ENCODE assay signal across 13 cellular contexts in genomic region chr5:157076558-157076957, GRCh38. TPM values are rescaled to one million over a fixed set of nuclear protein-coding genes. Genes with fewer than 3 reads are reported as not detected.
DNase-seq lines count a peak whose midpoint lies in the region; ATAC-seq, FAIRE-seq and TF ChIP-seq lines count a peak whose summit lies in the region.
"Had no signal": no experiment of that assay in that cellular context is flagged by ENCODE, and none has a peak within 500 bp of the region (broad histone marks: within the 10 kb centered on the region; RNA-seq: fewer than 3 reads in every experiment).

No MANE protein-coding gene starts in this region.

- H3K27ac ChIP-seq in HepG2 (ENCODE audit: extremely low read length, insufficient read depth, low read length) (no peak overlapping the region), right lobe of liver (no peak overlapping the region), PC-9 (no peak overlapping the region), aorta (ENCODE audit: low read depth in 1 of 2, low read length in 2 of 2) (no peak overlapping the region), smooth muscle cell (ENCODE audit: low read depth) (no peak overlapping the region)
- H3K27ac ChIP-seq: gastrocnemius medialis had no signal

- H3K27me3 ChIP-seq in HepG2 (ENCODE audit: control insufficient read depth in 1 of 2, insufficient read depth in 2 of 2, low read length in 2 of 2) (no peaks in the 10 kb centered on the region), right lobe of liver (no peaks in the 10 kb centered on the region), PC-9 (ENCODE audit: insufficient read depth, low read depth) (no peaks in the 10 kb centered on the region), aorta (ENCODE audit: control insufficient read depth in 1 of 2, insufficient read depth in 2 of 2, low read length in 1 of 2) (no peaks in the 10 kb centered on the region), smooth muscle cell (ENCODE audit: low read depth) (no peaks in the 10 kb centered on the region)
- H3K27me3 ChIP-seq: gastrocnemius medialis had no signal

- H3K4me1 ChIP-seq in HepG2 (ENCODE audit: insufficient read depth, low read length) (peaks cover 16% of the 10 kb centered on the region), right lobe of liver (no peaks in the 10 kb centered on the region), PC-9 (replicated peaks; ENCODE audit: insufficient read depth) (peaks cover 19% of the 10 kb centered on the region), aorta (ENCODE audit: control insufficient read depth in 1 of 2, insufficient read depth in 2 of 2, low read length in 2 of 2) (peaks cover 0 to 3% of the 10 kb centered on the region in 2 donors), smooth muscle cell (ENCODE audit: low read depth) (no peaks in the 10 kb centered on the region)
- H3K4me1 ChIP-seq: gastrocnemius medialis had no signal

- no peak for DNase-seq in HepG2 (ENCODE audit: low spot score)
- DNase-seq in right lobe of liver = no peak
- DNase-seq in PC-9 = peak in 1 of 2 experiments; percentile 9
- DNase-seq in fibroblast of gingiva (ENCODE audit: low read depth) = peak; percentile 73
- DNase-seq in aorta = no peak
- no peak for DNase-seq in left colon
- no peak for DNase-seq in stimulated activated CD4-positive, alpha-beta T cell treated with anti-CD3 and anti-CD28 coated beads, Interleukin-1b, Interleukin-23, amount 100 ng/mL, for 48 hours
- no peak for DNase-seq in smooth muscle cell (lab: John Stamatoyannopoulos, UW; ENCODE audit: unreplicated experiment)
- DNase-seq: Caco-2, gastrocnemius medialis, NCI-H510A treated with DMSO at 0.1 percent for 48 hours had no signal

- ATAC-seq in HepG2 (no peak), right lobe of liver (no peak), aorta (ENCODE audit: low FRiP score) (peak; percentile 59), left colon (no peak)
- ATAC-seq: K562 had no signal

- in situ Hi-C loops in HepG2 (cut with HindIII; ENCODE audit: extremely low pct_ligation_motif_present, low pct_unique_long_range_greater_than_20kb) = no loop called here

- CTCF ChIA-PET in HepG2 (lab: Yijun Ruan, JAX; ENCODE audit: low intra/inter-chr PET ratio, low total read pairs) = no interaction called here
- CTCF ChIA-PET in PC-9 (lab: Charles Lee) = interaction anchor here (0.6 kb wide), 1 partner anchor 48 kb away, joined by 7 read pairs; no protein-coding TSS in a partner anchor

- TF ChIP-seq EP300 in HepG2 (IDR thresholded peaks at IDR 0.05; ENCODE audit: low read depth in 2 of 2, low read length in 2 of 2) = no peak
- TF ChIP-seq EP300 in HepG2 (CRISPR knock-in tag; IDR thresholded peaks at IDR 0.05; ENCODE audit: borderline replicate concordance) = no peak

- H3K9me3 ChIP-seq in HepG2 (ENCODE audit: low read length) (no peaks in the 10 kb centered on the region), right lobe of liver (no peaks in the 10 kb centered on the region), PC-9 (ENCODE audit: insufficient read depth, low read depth) (no peaks in the 10 kb centered on the region), aorta (ENCODE audit: control insufficient read depth, low read length) (no peaks in the 10 kb centered on the region), smooth muscle cell (replicated peaks; ENCODE audit: low read depth) (no peaks in the 10 kb centered on the region)
- H3K9me3 ChIP-seq: Caco-2, gastrocnemius medialis had no signal

- no peaks in the 10 kb centered on the region for H3K36me3 ChIP-seq in HepG2 (replicated peaks in 1 of 2; ENCODE audit: control insufficient read depth in 1 of 2, insufficient read depth in 2 of 2, low read length in 2 of 2)
- H3K36me3 ChIP-seq in right lobe of liver = no peaks in the 10 kb centered on the region
- H3K36me3 ChIP-seq in PC-9 (ENCODE audit: low read depth) = no peaks in the 10 kb centered on the region
- no peaks in the 10 kb centered on the region for H3K36me3 ChIP-seq in aorta (ENCODE audit: control insufficient read depth in 1 of 2, insufficient read depth in 2 of 2, low read length in 1 of 2)
- H3K36me3 ChIP-seq in smooth muscle cell (ENCODE audit: low read depth) = no peaks in the 10 kb centered on the region
- H3K36me3 ChIP-seq: gastrocnemius medialis had no signal

- 55% methylated on average over 4 of the region's 4 CpGs for WGBS in HepG2 (ENCODE audit: low lambda C conversion rate)
- 44% methylated on average over 4 of the region's 4 CpGs for WGBS in right lobe of liver (ENCODE audit: insufficient coverage, low coverage, low lambda C conversion rate, missing lambda C conversion rate)
- 23 to 24% methylated on average over 4 of the region's 4 CpGs for WGBS in aorta, 2 donors
- 44% methylated on average over 4 of the region's 4 CpGs for WGBS in smooth muscle cell (ENCODE audit: low lambda C conversion rate)

- H3K4me3 ChIP-seq in HepG2 (replicated peaks in 1 of 3; ENCODE audit: insufficient read depth in 1 of 3, low read depth in 2 of 3, low read length in 3 of 3) (no peak overlapping the region), right lobe of liver (no peak overlapping the region), PC-9 (no peak overlapping the region), aorta (ENCODE audit: low read length in 2 of 2) (no peak overlapping the region), smooth muscle cell (no peak overlapping the region)
- H3K4me3 ChIP-seq: gastrocnemius medialis, K562, lung had no signal

- TF ChIP-seq POLR2A in HepG2 (IDR thresholded peaks at IDR 0.05; ENCODE audit: insufficient read depth in 1 of 2, low read depth in 2 of 2, low read length in 2 of 2) = no peak
- TF ChIP-seq POLR2A in right lobe of liver (IDR thresholded peaks at IDR 0.05) = no peak

- no peak overlapping the region for H2AFZ ChIP-seq in HepG2 (ENCODE audit: low read length)
- 0 out of 2 replicates have a peak overlapping the region, but pooled peaks have one; percentile 58 for H2AFZ ChIP-seq in PC-9
- no peak overlapping the region for H2AFZ ChIP-seq in smooth muscle cell (ENCODE audit: low read depth)

- H3K4me2 ChIP-seq in HepG2 (ENCODE audit: low read depth, low read length) (no peak overlapping the region), PC-9 (peak overlapping the region; percentile 45; the same call in 1 of the 2 replicates), smooth muscle cell (no peak overlapping the region)

- no peak for FAIRE-seq in HepG2 (lab: Jason Lieb, UNC)
- FAIRE-seq: K562 had no signal

- H3F3A ChIP-seq in PC-9 (ENCODE audit: insufficient read depth, low read depth) (0 out of 2 replicates have a peak, but pooled peaks cover 4% of the 10 kb centered on the region), smooth muscle cell (ENCODE audit: low read depth) (no peaks in the 10 kb centered on the region)

- BruUV-seq in HepG2 (replicated peaks; lab: Mats Ljungman, UMichigan) = no TSS peak
- BruUV-seq in PC-9 (replicated peaks; lab: Mats Ljungman, UMichigan) = no TSS peak

- H3K79me2 ChIP-seq in HepG2 (ENCODE audit: insufficient read depth, low read length) (no peaks in the 10 kb centered on the region), PC-9 (ENCODE audit: low read depth) (no peaks in the 10 kb centered on the region), smooth muscle cell (ENCODE audit: low read depth) (no peaks in the 10 kb centered on the region)

- POLR2A ChIA-PET in HepG2 (lab: Yijun Ruan, JAX) = no interaction called here
- POLR2A ChIA-PET in PC-9 (lab: Charles Lee; ENCODE audit: unreplicated experiment) = no interaction called here

- TF ChIP-seq RAD21 in HepG2 (CRISPR knock-in tag; IDR thresholded peaks at IDR 0.05) = no peak

- H3K9ac ChIP-seq in HepG2 (ENCODE audit: insufficient read depth, low read depth, low read length) = no peak overlapping the region
- H3K9ac ChIP-seq in smooth muscle cell (ENCODE audit: low read depth) = no peak overlapping the region

- intact Hi-C loops in HepG2 (cut with micrococcal nuclease; ENCODE audit: unreplicated experiment) (no loop called here), right lobe of liver (cut with DNase I) (no loop called here), PC-9 (cut with micrococcal nuclease; ENCODE audit: unreplicated experiment) (no loop called here), aorta (cut with DNase I) (no loop called here), left colon (cut with DNase I, micrococcal nuclease) (no loop called here)

- no peaks in the 10 kb centered on the region for H4K20me1 ChIP-seq in HepG2 (ENCODE audit: insufficient read depth, low read length)
- no peaks in the 10 kb centered on the region for H4K20me1 ChIP-seq in PC-9 (ENCODE audit: insufficient read depth)
- H4K20me1 ChIP-seq in smooth muscle cell (ENCODE audit: low read depth) = no peaks in the 10 kb centered on the region

- TF ChIP-seq CTCF in HepG2 (CRISPR knock-in tag; IDR thresholded peaks at IDR 0.05) = no peak
- no peak for TF ChIP-seq CTCF in right lobe of liver (IDR thresholded peaks at IDR 0.05)
- no peak for TF ChIP-seq CTCF in PC-9 (conservative IDR thresholded peaks at IDR 0.05)
- TF ChIP-seq CTCF in smooth muscle cell (IDR thresholded peaks at IDR 0.05; ENCODE audit: borderline replicate concordance, insufficient read depth, poor library complexity, severe bottlenecking) = no peak

- H3K9me2 ChIP-seq in PC-9 (ENCODE audit: insufficient read depth) = no peaks in the 10 kb centered on the region

RNA-seq across cellular contexts. Expression of gene HAVCR1, which starts 17.6 kb away (rescaled TPM):
- 0.77 and 0.93 TPM in 2 replicates for total RNA-seq in HepG2 (2016; rRNA removed; fragmentation: Illumina TruSeq; extraction: Trizol)
- 0.30 and 0.62 TPM in 2 replicates for total RNA-seq in HepG2 (2016; cell fraction: cytosol; rRNA removed; fragmentation: Illumina TruSeq; extraction: Trizol; ENCODE audit: low read depth)
- total RNA-seq in HepG2 (2016; cell fraction: insoluble cytoplasmic fraction; rRNA removed; fragmentation: Illumina TruSeq; extraction: Trizol) = 0.62 and 1.00 TPM in 2 replicates
- total RNA-seq in HepG2 (2016; cell fraction: membrane; rRNA removed; fragmentation: Illumina TruSeq; extraction: Trizol) = 0.10 and 0.83 TPM in 2 replicates
- total RNA-seq in HepG2 (2016; cell fraction: nucleus; rRNA removed; fragmentation: Illumina TruSeq; extraction: Trizol) = 1.2 TPM in 2 replicates
- 12.3 and 14.1 TPM in 2 replicates for polyA plus RNA-seq in HepG2 (2011; rRNA removed)
- 8.6 and 13.6 TPM in 2 replicates for polyA plus RNA-seq in HepG2 (2011; cell fraction: cytosol; rRNA removed)
- polyA plus RNA-seq in HepG2 (2011; cell fraction: nucleus; rRNA removed) = 7.1 and 8.7 TPM in 2 replicates
- polyA plus RNA-seq in HepG2 (2012) = 3.6 and 4.1 TPM in 2 replicates
- 0.14 TPM in 1 of 2 replicates, not detected in the other for polyA plus RNA-seq in HepG2 (2016; cell fraction: cytosol; fragmentation: Illumina TruSeq; extraction: Trizol; ENCODE audit: low read depth)
- 0.26 and 0.29 TPM in 2 replicates for polyA plus RNA-seq in HepG2 (2016; cell fraction: insoluble cytoplasmic fraction; fragmentation: Illumina TruSeq; extraction: Trizol; ENCODE audit: low read depth)
- not detected in 2 replicates for polyA plus RNA-seq in HepG2 (2016; cell fraction: membrane; fragmentation: Illumina TruSeq; extraction: Trizol; ENCODE audit: low read depth)
- polyA plus RNA-seq in HepG2 (2016; cell fraction: nucleus; fragmentation: Illumina TruSeq; extraction: Trizol; ENCODE audit: insufficient read depth, low read depth) = 1.1 TPM in 1 of 2 replicates, not detected in the other
- polyA minus RNA-seq in HepG2 (2011; rRNA and poly(A)+ RNA removed; ENCODE audit: low replicate concordance) = 0.26 and 32.4 TPM in 2 replicates
- polyA minus RNA-seq in HepG2 (2011; cell fraction: cytosol; rRNA and poly(A)+ RNA removed) = 9.6 and 11.2 TPM in 2 replicates
- 15.2 and 22.1 TPM in 2 replicates for polyA minus RNA-seq in HepG2 (2011; cell fraction: nucleus; rRNA and poly(A)+ RNA removed)
- total RNA-seq in right lobe of liver = under 1 TPM in 3 of 6 experiments, not detected in 3; 0.25 to 0.78 (median 0.42) TPM
- total RNA-seq in PC-9 (2021) = not detected in 2 replicates
- total RNA-seq in aorta = 1 to 10 TPM; 1.0 to 1.8 TPM
- not detected for polyA plus RNA-seq in aorta
- 10 to 100 TPM in 1 of 2 donors, 1 to 10 TPM in 1; 3.9 to 16.3 TPM for total RNA-seq in left colon
- total RNA-seq in smooth muscle cell = 0.72 TPM in 1 of 2 replicates, not detected in the other
- polyA plus RNA-seq in smooth muscle cell = not detected in 2 replicates
- total RNA-seq: gastrocnemius medialis, K562 had no signal

RNA-seq across cellular contexts. Expression of gene HAVCR2, which starts 32.3 kb away (rescaled TPM):
- total RNA-seq in HepG2 (2016; rRNA removed; fragmentation: Illumina TruSeq; extraction: Trizol) = 0.07 TPM in 1 of 2 replicates, not detected in the other
- not detected in 2 replicates for total RNA-seq in HepG2 (2016; cell fraction: cytosol; rRNA removed; fragmentation: Illumina TruSeq; extraction: Trizol; ENCODE audit: low read depth)
- total RNA-seq in HepG2 (2016; cell fraction: insoluble cytoplasmic fraction; rRNA removed; fragmentation: Illumina TruSeq; extraction: Trizol) = not detected in 2 replicates
- not detected in 2 replicates for total RNA-seq in HepG2 (2016; cell fraction: membrane; rRNA removed; fragmentation: Illumina TruSeq; extraction: Trizol)
- total RNA-seq in HepG2 (2016; cell fraction: nucleus; rRNA removed; fragmentation: Illumina TruSeq; extraction: Trizol) = 0.13 TPM in 1 of 2 replicates, not detected in the other
- 0.16 and 1.4 TPM in 2 replicates for polyA plus RNA-seq in HepG2 (2011; rRNA removed)
- polyA plus RNA-seq in HepG2 (2011; cell fraction: cytosol; rRNA removed) = 0.23 and 0.74 TPM in 2 replicates
- 0.13 and 1.2 TPM in 2 replicates for polyA plus RNA-seq in HepG2 (2011; cell fraction: nucleus; rRNA removed)
- 0.48 and 0.51 TPM in 2 replicates for polyA plus RNA-seq in HepG2 (2012)
- not detected in 2 replicates for polyA plus RNA-seq in HepG2 (2016; cell fraction: cytosol; fragmentation: Illumina TruSeq; extraction: Trizol; ENCODE audit: low read depth)
- 0.08 and 0.16 TPM in 2 replicates for polyA plus RNA-seq in HepG2 (2016; cell fraction: insoluble cytoplasmic fraction; fragmentation: Illumina TruSeq; extraction: Trizol; ENCODE audit: low read depth)
- polyA plus RNA-seq in HepG2 (2016; cell fraction: membrane; fragmentation: Illumina TruSeq; extraction: Trizol; ENCODE audit: low read depth) = not detected in 2 replicates
- 0.15 and 0.30 TPM in 2 replicates for polyA plus RNA-seq in HepG2 (2016; cell fraction: nucleus; fragmentation: Illumina TruSeq; extraction: Trizol; ENCODE audit: insufficient read depth, low read depth)
- polyA minus RNA-seq in HepG2 (2011; rRNA and poly(A)+ RNA removed; ENCODE audit: low replicate concordance) = 0.08 and 0.26 TPM in 2 replicates
- polyA minus RNA-seq in HepG2 (2011; cell fraction: cytosol; rRNA and poly(A)+ RNA removed) = 0.89 TPM in 1 of 2 replicates, not detected in the other
- polyA minus RNA-seq in HepG2 (2011; cell fraction: nucleus; rRNA and poly(A)+ RNA removed) = 0.39 and 2.4 TPM in 2 replicates
- 1 to 10 TPM; 2.6 to 9.4 (median 3.3) TPM for total RNA-seq in right lobe of liver
- total RNA-seq in PC-9 (2021) = 0.25 TPM in 1 of 2 replicates, not detected in the other
- total RNA-seq in aorta = 10 to 100 TPM; 10.3 to 21.6 TPM
- polyA plus RNA-seq in aorta = 1 to 10 TPM; 2.3 to 9.6 TPM
- 1 to 10 TPM; 1.3 to 4.9 TPM for total RNA-seq in left colon
- total RNA-seq in smooth muscle cell = 0.04 and 2.0 TPM in 2 replicates
- 0.17 and 0.47 TPM in 2 replicates for polyA plus RNA-seq in smooth muscle cell
